ENCODE assay signal across 2 cellular contexts in the genomic region with DNA sequence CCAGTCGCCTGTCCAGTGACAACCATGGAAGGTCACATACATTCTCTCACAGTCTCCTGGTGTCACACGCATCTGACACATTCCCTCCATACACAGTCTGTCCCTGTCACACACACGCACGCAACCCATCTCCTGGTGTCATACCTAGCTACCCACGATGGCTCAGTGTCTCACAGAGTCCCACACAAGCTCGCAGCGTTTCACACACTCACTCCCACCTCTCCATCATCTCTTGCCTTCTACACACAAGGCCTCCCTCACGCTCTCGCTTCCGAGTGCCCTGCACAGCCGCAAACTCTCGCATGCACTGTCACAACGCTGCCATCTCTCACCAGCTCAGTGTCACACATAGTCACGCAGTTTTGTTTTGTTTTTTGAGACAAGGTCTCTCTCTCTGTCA.
TF ChIP-seq lines count a peak whose summit lies in the region.

No MANE protein-coding gene starts in this region.

TF ChIP-seq in HEK293, 187 proteins besides CTCF, POLR2A, EP300 and RAD21:
- TF ChIP-seq ZNF366 (tag by site-specific recombination; conservative IDR thresholded peaks at IDR 0.05) (0 out of 2 replicates have a peak, but pooled peaks have one; percentile 27), ZNF24 (tag by site-specific recombination; IDR thresholded peaks at IDR 0.05) (no peak)
- TF ChIP-seq, protein P1, sequence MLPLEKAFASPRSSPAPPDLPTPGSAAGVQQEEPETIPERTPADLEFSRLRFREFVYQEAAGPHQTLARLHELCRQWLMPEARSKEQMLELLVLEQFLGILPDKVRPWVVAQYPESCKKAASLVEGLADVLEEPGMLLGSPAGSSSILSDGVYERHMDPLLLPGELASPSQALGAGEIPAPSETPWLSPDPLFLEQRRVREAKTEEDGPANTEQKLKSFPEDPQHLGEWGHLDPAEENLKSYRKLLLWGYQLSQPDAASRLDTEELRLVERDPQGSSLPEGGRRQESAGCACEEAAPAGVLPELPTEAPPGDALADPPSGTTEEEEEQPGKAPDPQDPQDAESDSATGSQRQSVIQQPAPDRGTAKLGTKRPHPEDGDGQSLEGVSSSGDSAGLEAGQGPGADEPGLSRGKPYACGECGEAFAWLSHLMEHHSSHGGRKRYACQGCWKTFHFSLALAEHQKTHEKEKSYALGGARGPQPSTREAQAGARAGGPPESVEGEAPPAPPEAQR (tag by site-specific recombination; IDR thresholded peaks at IDR 0.05): no peak

TF ChIP-seq in GM12878, 131 proteins besides CTCF, POLR2A, EP300 and RAD21:
- TF ChIP-seq, protein P2, sequence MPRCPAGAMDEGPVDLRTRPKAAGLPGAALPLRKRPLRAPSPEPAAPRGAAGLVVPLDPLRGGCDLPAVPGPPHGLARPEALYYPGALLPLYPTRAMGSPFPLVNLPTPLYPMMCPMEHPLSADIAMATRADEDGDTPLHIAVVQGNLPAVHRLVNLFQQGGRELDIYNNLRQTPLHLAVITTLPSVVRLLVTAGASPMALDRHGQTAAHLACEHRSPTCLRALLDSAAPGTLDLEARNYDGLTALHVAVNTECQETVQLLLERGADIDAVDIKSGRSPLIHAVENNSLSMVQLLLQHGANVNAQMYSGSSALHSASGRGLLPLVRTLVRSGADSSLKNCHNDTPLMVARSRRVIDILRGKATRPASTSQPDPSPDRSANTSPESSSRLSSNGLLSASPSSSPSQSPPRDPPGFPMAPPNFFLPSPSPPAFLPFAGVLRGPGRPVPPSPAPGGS (IDR thresholded peaks at IDR 0.05; ENCODE audit: borderline replicate concordance, insufficient read depth, low read depth, low read length, poor library complexity, severe bottlenecking): peak; percentile 97
- no peak for TF ChIP-seq SRF (IDR thresholded peaks at IDR 0.05; ENCODE audit: low read depth in 2 of 2, low read length in 2 of 2)
- TF ChIP-seq, protein P3, sequence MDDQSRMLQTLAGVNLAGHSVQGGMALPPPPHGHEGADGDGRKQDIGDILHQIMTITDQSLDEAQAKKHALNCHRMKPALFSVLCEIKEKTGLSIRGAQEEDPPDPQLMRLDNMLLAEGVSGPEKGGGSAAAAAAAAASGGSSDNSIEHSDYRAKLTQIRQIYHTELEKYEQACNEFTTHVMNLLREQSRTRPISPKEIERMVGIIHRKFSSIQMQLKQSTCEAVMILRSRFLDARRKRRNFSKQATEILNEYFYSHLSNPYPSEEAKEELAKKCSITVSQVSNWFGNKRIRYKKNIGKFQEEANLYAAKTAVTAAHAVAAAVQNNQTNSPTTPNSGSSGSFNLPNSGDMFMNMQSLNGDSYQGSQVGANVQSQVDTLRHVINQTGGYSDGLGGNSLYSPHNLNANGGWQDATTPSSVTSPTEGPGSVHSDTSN (IDR thresholded peaks at IDR 0.05; ENCODE audit: insufficient replicate concordance, low read depth, low read length): peak; percentile 37
